8 cellular contexts compared by ENCODE assay signal in the genomic region with DNA sequence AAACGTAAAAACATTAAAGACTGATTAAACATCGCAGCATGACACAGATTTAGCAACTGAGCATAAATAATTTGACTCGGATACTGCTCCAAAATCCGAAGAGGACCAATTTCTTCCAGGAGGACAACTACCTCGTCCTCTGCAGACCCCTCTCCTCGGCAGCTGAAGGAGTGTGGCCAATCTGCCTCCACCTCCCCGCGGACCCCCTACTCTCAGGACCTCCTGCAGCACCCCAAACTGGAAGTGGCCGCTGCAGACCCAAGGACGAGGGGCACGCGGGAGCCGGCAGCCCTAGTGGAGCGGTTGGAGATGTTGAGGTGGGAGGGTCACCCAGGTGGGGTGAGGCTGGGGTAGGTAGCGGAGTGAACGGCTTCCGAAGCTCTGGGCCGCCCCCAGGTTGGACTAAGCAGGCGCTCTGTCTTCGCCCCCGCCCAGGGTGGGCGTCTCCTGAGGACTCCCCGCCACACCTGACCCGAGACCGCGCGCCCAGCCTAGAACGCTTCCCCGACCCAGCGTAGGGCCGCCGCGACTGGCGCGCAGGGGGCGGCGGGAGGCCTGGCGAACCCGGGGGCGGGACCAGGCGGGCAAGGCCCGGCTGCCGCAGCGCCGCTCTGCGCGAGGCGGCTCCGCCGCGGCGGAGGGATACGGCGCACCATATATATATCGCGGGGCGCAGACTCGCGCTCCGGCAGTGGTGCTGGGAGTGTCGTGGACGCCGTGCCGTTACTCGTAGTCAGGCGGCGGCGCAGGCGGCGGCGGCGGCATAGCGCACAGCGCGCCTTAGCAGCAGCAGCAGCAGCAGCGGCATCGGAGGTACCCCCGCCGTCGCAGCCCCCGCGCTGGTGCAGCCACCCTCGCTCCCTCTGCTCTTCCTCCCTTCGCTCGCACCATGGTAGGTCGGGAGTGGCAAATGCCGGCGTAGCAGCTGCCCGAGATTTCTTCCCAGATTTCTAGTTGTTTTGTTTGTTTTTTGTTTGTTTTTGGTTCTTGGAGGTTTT. TPM values are rescaled to one million over a fixed set of nuclear protein-coding genes. Genes with fewer than 3 reads are reported as not detected.
DNase-seq lines count a peak whose midpoint lies in the region; ATAC-seq and TF ChIP-seq lines count a peak whose summit lies in the region.

A gene (plus strand): TSS at position 688 of the 998 bp plus-strand sequence. CDS start 202 bp downstream, at position 890.

- no peak within 1 kb of the TSS for H3K4ac ChIP-seq in neuronal stem cell (ENCODE audit: low read length)

- H3K36me3 ChIP-seq in SJCRH30 (peaks cover 14% of the 10 kb centered on the region), neuronal stem cell (replicated peaks in 1 of 2; ENCODE audit: control insufficient read depth in 2 of 2, insufficient read depth in 2 of 2, low read length in 2 of 2) (peaks cover 7 to 19% of the 10 kb centered on the region in 2 donors), subcutaneous abdominal adipose tissue (ENCODE audit: control insufficient read depth in 5 of 5, insufficient read depth in 5 of 5, low read length in 5 of 5) (peaks cover 5 to 17% (median 11%) of the 10 kb centered on the region in 5 donors)

- peak within 1 kb of the TSS; percentile 90 for H2BK120ac ChIP-seq in neuronal stem cell (ENCODE audit: low read depth, low read length)

- H2BK12ac ChIP-seq in neuronal stem cell (ENCODE audit: low read length) = peak within 1 kb of the TSS; percentile 96

- no CpG with 5 or more reads among the region's 89 CpGs for WGBS in neuronal stem cell (ENCODE audit: extremely low coverage in 2 of 2, insufficient read length in 2 of 2, insufficient replicate concordance in 1 of 2), 2 donors

- peak within 1 kb of the TSS; percentile 93 for H3K4me3 ChIP-seq in SJCRH30
- peak within 1 kb of the TSS; percentile 89 to 99 for H3K4me3 ChIP-seq in neuronal stem cell (ENCODE audit: low read length in 2 of 2)
- H3K4me3 ChIP-seq in subcutaneous abdominal adipose tissue (ENCODE audit: low read depth in 1 of 5, low read length in 5 of 5) = peak within 1 kb of the TSS; percentile 79 to 99 (median 93)

- peak within 1 kb of the TSS; percentile 39 for H3K27ac ChIP-seq in SJCRH30
- peak within 1 kb of the TSS; percentile 64 for H3K27ac ChIP-seq in foreskin keratinocyte
- peak within 1 kb of the TSS; percentile 58 for H3K27ac ChIP-seq in neuronal stem cell (replicated peaks; ENCODE audit: low read length)
- peak within 1 kb of the TSS; percentile 79 for H3K27ac ChIP-seq in subcutaneous abdominal adipose tissue (ENCODE audit: low read depth, low read length)

- peak within 1 kb of the TSS; percentile 95 for H3K4me2 ChIP-seq in neuronal stem cell (ENCODE audit: insufficient read depth, low read length, poor library complexity, severe bottlenecking)

- H3K9me3 ChIP-seq in SJCRH30 (replicated peaks) (no peaks in the 10 kb centered on the region), neuronal stem cell (replicated peaks in 1 of 2; ENCODE audit: control insufficient read depth in 2 of 2, insufficient read depth in 1 of 2, low read depth in 1 of 2, low read length in 2 of 2) (peaks cover 0 to 3% of the 10 kb centered on the region in 2 donors), subcutaneous abdominal adipose tissue (ENCODE audit: control insufficient read depth in 5 of 5, low read length in 5 of 5) (no peaks in the 10 kb centered on the region)

- peak within 1 kb of the TSS; percentile 99 for H3K18ac ChIP-seq in neuronal stem cell (ENCODE audit: low read length)

- H4K8ac ChIP-seq in neuronal stem cell (ENCODE audit: low read depth, low read length) = peak within 1 kb of the TSS; percentile 98

- peak within 1 kb of the TSS; percentile 100 for H3K23ac ChIP-seq in neuronal stem cell (ENCODE audit: low read depth, low read length, poor library complexity)

- H2AK5ac ChIP-seq in neuronal stem cell (ENCODE audit: low read depth, low read length) = no peak within 1 kb of the TSS

- peak within 1 kb of the TSS; percentile 80 for H2BK15ac ChIP-seq in neuronal stem cell (ENCODE audit: low read length)

- H3K14ac ChIP-seq in neuronal stem cell (ENCODE audit: low read length) = peak within 1 kb of the TSS; percentile 98

- H3K27me3 ChIP-seq in SJCRH30 (no peaks in the 10 kb centered on the region), foreskin keratinocyte (no peaks in the 10 kb centered on the region), neuronal stem cell (ENCODE audit: control insufficient read depth in 3 of 3, insufficient read depth in 3 of 3, low read depth in 1 of 3, low read length in 3 of 3) (peaks cover 0 to 4% (median 3%) of the 10 kb centered on the region in 3 experiments), subcutaneous abdominal adipose tissue (ENCODE audit: control insufficient read depth in 5 of 5, insufficient read depth in 4 of 5, low read length in 5 of 5) (no peaks in the 10 kb centered on the region)

- H2AFZ ChIP-seq in neuronal stem cell (ENCODE audit: low read length) = peak within 1 kb of the TSS; percentile 98

- peaks cover 8% of the 10 kb centered on the region for H3K79me1 ChIP-seq in neuronal stem cell (ENCODE audit: low read depth, low read length)

- TF ChIP-seq CTCF in foreskin keratinocyte (conservative IDR thresholded peaks at IDR 0.05) = no peak

- no peak within 1 kb of the TSS for H4K91ac ChIP-seq in neuronal stem cell (ENCODE audit: low read depth, low read length, poor library complexity)

- DNase-seq in ELF-1 (ENCODE audit: low read depth, low spot score) = peak; percentile 96
- peak; percentile 48 for DNase-seq in GOT3 (lab: John Stamatoyannopoulos, UW)
- peak; percentile 90 for DNase-seq in LoVo (ENCODE audit: low spot score)
- DNase-seq in SJCRH30 = peak; percentile 88 to 89
- peak; percentile 96 for DNase-seq in activated gamma-delta T cell treated with anti-CD3 and anti-CD28 coated beads, Interleukin-2, amount 50 U/mL, for 16 hours (ENCODE audit: low read depth)
- peak in 1 of 2 donors; percentile 83 for DNase-seq in foreskin keratinocyte
- DNase-seq in neuronal stem cell (ENCODE audit: low spot score) = peak; percentile 91

- peaks cover 12% of the 10 kb centered on the region for H3K4me1 ChIP-seq in SJCRH30
- H3K4me1 ChIP-seq in foreskin keratinocyte = peaks cover 20% of the 10 kb centered on the region
- peaks cover 3 to 13% of the 10 kb centered on the region in 2 donors for H3K4me1 ChIP-seq in neuronal stem cell (ENCODE audit: control insufficient read depth in 2 of 2, insufficient read depth in 1 of 2, low read depth in 1 of 2, low read length in 2 of 2)
- peaks cover 6 to 42% (median 39%) of the 10 kb centered on the region in 5 donors for H3K4me1 ChIP-seq in subcutaneous abdominal adipose tissue (ENCODE audit: control insufficient read depth in 5 of 5, insufficient read depth in 5 of 5, low read length in 5 of 5)

- peak; percentile 74 for ATAC-seq in foreskin keratinocyte

- H3K9ac ChIP-seq in neuronal stem cell (ENCODE audit: low read depth, low read length, poor library complexity) (peak within 1 kb of the TSS; percentile 100), subcutaneous abdominal adipose tissue (ENCODE audit: low read length in 5 of 5) (peak within 1 kb of the TSS in 4 of 5 donors; percentile 75 to 88 (median 87))

- H2BK5ac ChIP-seq in neuronal stem cell (ENCODE audit: low read length) = peak within 1 kb of the TSS; percentile 96

RNA-seq across cellular contexts. Expression of the gene that starts here (rescaled TPM):
- 398 and 406 TPM in 2 replicates for total RNA-seq in SJCRH30 (2014; rRNA removed; shearing (Covaris generic))
- 489 and 498 TPM in 2 replicates for total RNA-seq in foreskin keratinocyte
- 416 and 452 TPM in 2 replicates for polyA plus RNA-seq in foreskin keratinocyte
- 396 TPM for polyA plus RNA-seq in neuronal stem cell (2013, experiment 1 of 2)
- polyA plus RNA-seq in neuronal stem cell (2013, experiment 2 of 2) = 424 TPM
